In genomic region chrY:21559316-21559984, GRCh38 we compare ENCODE assay signal across 10 cellular contexts. TPM values are rescaled to one million over a fixed set of nuclear protein-coding genes. Genes with fewer than 3 reads are reported as not detected.
"Had no signal": no experiment of that assay in that cellular context is flagged by ENCODE, and none has a peak within 500 bp of the region (broad histone marks: within the 10 kb centered on the region; RNA-seq: fewer than 3 reads in every experiment).

No MANE protein-coding gene starts in this region.

RNA-seq across cellular contexts. Expression of gene RBMY1A1, which starts 24.8 kb away (rescaled TPM):
- total RNA-seq: activated T-cell treated with anti-CD3 and anti-CD28 coated beads, Interleukin-2, amount 50 U/mL, for 4 hours; dermis microvascular lymphatic vessel endothelial cell; esophagus squamous epithelium; heart right ventricle; left ventricle myocardium inferior; mammary epithelial cell; right lobe of liver; smooth muscle cell; thoracic aorta; upper lobe of left lung had no signal

RNA-seq across cellular contexts. Expression of gene RBMY1B, which starts 48.3 kb away (rescaled TPM):
- total RNA-seq: activated T-cell treated with anti-CD3 and anti-CD28 coated beads, Interleukin-2, amount 50 U/mL, for 4 hours; dermis microvascular lymphatic vessel endothelial cell; esophagus squamous epithelium; heart right ventricle; left ventricle myocardium inferior; mammary epithelial cell; right lobe of liver; smooth muscle cell; thoracic aorta; upper lobe of left lung had no signal
